ENCODE assay signal across 8 cellular contexts in the genomic region with DNA sequence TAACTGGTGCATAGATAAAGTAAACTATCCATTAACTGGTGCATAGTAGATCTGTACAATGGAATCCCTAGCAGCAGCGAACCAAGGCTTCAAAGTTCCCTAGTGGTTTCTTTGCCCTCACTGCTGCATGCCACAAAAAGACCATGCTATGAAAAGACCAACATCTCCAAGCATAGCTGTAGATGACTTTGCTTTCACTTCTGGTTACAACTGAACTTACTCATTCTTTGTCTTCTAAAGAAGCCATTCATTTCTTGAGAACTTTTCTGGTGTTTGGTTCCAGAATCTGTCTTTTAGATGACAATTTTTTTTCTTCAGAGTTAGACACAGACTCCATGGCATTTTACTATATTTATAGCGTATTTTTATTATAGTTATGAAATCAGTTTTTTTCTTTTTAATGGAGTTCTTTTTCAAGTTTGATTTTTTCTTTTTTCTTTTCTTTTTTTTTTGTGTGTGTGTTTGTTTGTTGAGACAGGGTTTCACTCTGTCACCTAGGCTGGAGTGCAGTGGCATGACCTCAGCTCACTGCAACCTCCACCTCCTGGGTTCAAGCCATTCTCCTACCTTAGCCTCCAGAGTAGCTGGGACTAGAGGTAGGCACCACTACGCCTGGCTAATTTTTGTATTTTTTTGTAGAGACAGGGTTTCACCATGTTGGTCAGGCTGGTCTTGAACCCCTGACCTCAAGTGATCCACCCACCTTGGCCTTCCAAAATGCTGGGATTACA.
A peak's percentile ranks its signal among the peaks of the same experiment; 100 is the strongest.
DNase-seq lines count a peak whose midpoint lies in the region; ATAC-seq and TF ChIP-seq lines count a peak whose summit lies in the region.

No MANE protein-coding gene starts in this region.

- no peak overlapping the region for H3K27ac ChIP-seq in CD8-positive, alpha-beta T cell (ENCODE audit: low read depth, low read length)

- H3K27me3 Mint-ChIP-seq in CD8-positive, alpha-beta T cell (ENCODE audit: low read depth): no peaks in the 10 kb centered on the region
- H3K27me3 Mint-ChIP-seq in activated T-helper 2 cell treated with anti-CD3 and anti-CD28 coated beads, Interferon-gamma antibody, Interleukin-2, Interleukin-4, amounts not matched to agents 10 μg/mL and 5 μg/mL and 100 μg/mL, durations not matched to agents 14 hours and 24 hours and 36 hours (ENCODE audit: low read depth): no peaks in the 10 kb centered on the region

- H3K9me3 ChIP-seq in CD8-positive, alpha-beta T cell (ENCODE audit: low read length): no peaks in the 10 kb centered on the region

- CTCF ChIA-PET in CD8-positive, alpha-beta T cell (lab: Charles Lee): interaction anchor here (0.6 to 1.2 kb wide), 2 partner anchors 14 to 608 kb away, joined by 3 to 4 read pairs; no protein-coding TSS in a partner anchor

- no peak for DNase-seq in CD8-positive, alpha-beta T cell
- peak; percentile 38 for DNase-seq in activated T-helper 2 cell treated with anti-CD3 and anti-CD28 coated beads, Interferon-gamma antibody, Interleukin-2, Interleukin-4, amounts not matched to agents 10 μg/mL and 5 μg/mL and 100 μg/mL, durations not matched to agents 14 hours and 24 hours and 36 hours (ENCODE audit: low spot score)
- DNase-seq in mesenteric fat pad (ENCODE audit: low spot score) (no peak), NCI-H2171 treated with DMSO at 0.1 percent for 48 hours (lab: John Stamatoyannopoulos, UW) (no peak), Right ventricle myocardium superior (no peak), ureter (ENCODE audit: low spot score) (no peak)

- no peak for TF ChIP-seq CTCF in CD8-positive, alpha-beta T cell (IDR thresholded peaks at IDR 0.05)

- intact Hi-C loops in CD8-positive, alpha-beta T cell (cut with DNase I, micrococcal nuclease): no loop called here
- intact Hi-C loops in activated T-helper 2 cell treated with anti-CD3 and anti-CD28 coated beads, Interferon-gamma antibody, Interleukin-2, Interleukin-4, amounts not matched to agents 10 μg/mL and 5 μg/mL and 100 μg/mL, durations not matched to agents 14 hours and 24 hours and 36 hours (cut with micrococcal nuclease): loop anchor here (1.0 to 2.0 kb wide), 5 partner anchors 7 to 196 kb away; a partner anchor contains a TSS
- intact Hi-C loops in Right ventricle myocardium superior (cut with DNase I): no loop called here

- POLR2A ChIA-PET in CD8-positive, alpha-beta T cell (lab: Charles Lee): interaction anchor here (1.4 kb wide), 1 partner anchor 64 kb away, joined by 3 read pairs; a partner anchor contains a TSS

- peak overlapping the region; percentile 74 for H3K27ac Mint-ChIP-seq in CD8-positive, alpha-beta T cell
- H3K27ac Mint-ChIP-seq in activated T-helper 2 cell treated with anti-CD3 and anti-CD28 coated beads, Interferon-gamma antibody, Interleukin-2, Interleukin-4, amounts not matched to agents 10 μg/mL and 5 μg/mL and 100 μg/mL, durations not matched to agents 14 hours and 24 hours and 36 hours: peak overlapping the region; percentile 94

- peaks cover 25% of the 10 kb centered on the region for H3K4me1 ChIP-seq in CD8-positive, alpha-beta T cell (ENCODE audit: insufficient read depth, low read length)

- no peaks in the 10 kb centered on the region for H3K36me3 Mint-ChIP-seq in CD8-positive, alpha-beta T cell
- peaks cover 28% of the 10 kb centered on the region for H3K36me3 Mint-ChIP-seq in activated T-helper 2 cell treated with anti-CD3 and anti-CD28 coated beads, Interferon-gamma antibody, Interleukin-2, Interleukin-4, amounts not matched to agents 10 μg/mL and 5 μg/mL and 100 μg/mL, durations not matched to agents 14 hours and 24 hours and 36 hours (ENCODE audit: low read depth)

- H3K4me1 Mint-ChIP-seq in CD8-positive, alpha-beta T cell (ENCODE audit: low read depth): peaks cover 29% of the 10 kb centered on the region
- H3K4me1 Mint-ChIP-seq in activated T-helper 2 cell treated with anti-CD3 and anti-CD28 coated beads, Interferon-gamma antibody, Interleukin-2, Interleukin-4, amounts not matched to agents 10 μg/mL and 5 μg/mL and 100 μg/mL, durations not matched to agents 14 hours and 24 hours and 36 hours (ENCODE audit: low read depth): peaks cover 49% of the 10 kb centered on the region

- no peaks in the 10 kb centered on the region for H3K9me3 Mint-ChIP-seq in CD8-positive, alpha-beta T cell
- peaks cover 19% of the 10 kb centered on the region for H3K9me3 Mint-ChIP-seq in activated T-helper 2 cell treated with anti-CD3 and anti-CD28 coated beads, Interferon-gamma antibody, Interleukin-2, Interleukin-4, amounts not matched to agents 10 μg/mL and 5 μg/mL and 100 μg/mL, durations not matched to agents 14 hours and 24 hours and 36 hours

- no peaks in the 10 kb centered on the region for H3K27me3 ChIP-seq in CD8-positive, alpha-beta T cell (ENCODE audit: insufficient read depth, low read length)

- H3K4me3 ChIP-seq in CD8-positive, alpha-beta T cell (ENCODE audit: low read depth, low read length): peak overlapping the region; percentile 31

- H3K4me3 Mint-ChIP-seq in CD8-positive, alpha-beta T cell: peak overlapping the region; percentile 65
- H3K4me3 Mint-ChIP-seq in activated T-helper 2 cell treated with anti-CD3 and anti-CD28 coated beads, Interferon-gamma antibody, Interleukin-2, Interleukin-4, amounts not matched to agents 10 μg/mL and 5 μg/mL and 100 μg/mL, durations not matched to agents 14 hours and 24 hours and 36 hours (ENCODE audit: low read depth): peak overlapping the region; percentile 61

- H3K36me3 ChIP-seq in CD8-positive, alpha-beta T cell (ENCODE audit: insufficient read depth, low read length): no peaks in the 10 kb centered on the region

- peak; percentile 78 for ATAC-seq in CD8-positive, alpha-beta T cell
- ATAC-seq in GM19452 (IDR thresholded peaks at IDR 0.05; ENCODE audit: unreplicated experiment): peak; percentile 74
- ATAC-seq in HG03354 (IDR thresholded peaks at IDR 0.05; ENCODE audit: poor library complexity, severe bottlenecking, unreplicated experiment): peak; percentile 86
- ATAC-seq in Right ventricle myocardium superior (ENCODE audit: poor library complexity): no peak
